27 cellular contexts compared by ENCODE assay signal in genomic region chr15:69592954-69593353, GRCh38.
A peak's percentile ranks its signal among the peaks of the same experiment; 100 is the strongest.
DNase-seq lines count a peak whose midpoint lies in the region; ATAC-seq and TF ChIP-seq lines count a peak whose summit lies in the region.
"Had no signal": no experiment of that assay in that cellular context is flagged by ENCODE, and none has a peak within 500 bp of the region (broad histone marks: within the 10 kb centered on the region; RNA-seq: fewer than 3 reads in every experiment).

No MANE protein-coding gene starts in this region.

- no peak overlapping the region for H3K18ac ChIP-seq in mesendoderm (ENCODE audit: low read length)

- H2AK5ac ChIP-seq in mesendoderm (ENCODE audit: low read length), result no peak overlapping the region

- H3K27me3 ChIP-seq in Panc1 (ENCODE audit: control insufficient read depth, insufficient read depth, low read length) (0 out of 2 replicates have a peak, but pooled peaks cover 2% of the 10 kb centered on the region), mesendoderm (ENCODE audit: insufficient read depth, low read length, poor library complexity) (no peaks in the 10 kb centered on the region)
- H3K27me3 ChIP-seq: breast epithelium, upper lobe of right lung had no signal

- H3K9ac ChIP-seq in mesendoderm (ENCODE audit: low read length), result no peak overlapping the region
- H3K9ac ChIP-seq: KMS-11 had no signal

- no CpG with 5 or more reads among the region's 2 CpGs for WGBS in mesendoderm (ENCODE audit: extremely low coverage, insufficient coverage, low lambda C conversion rate)

- intact Hi-C loops in Panc1 (cut with micrococcal nuclease; ENCODE audit: unreplicated experiment), result loop anchor here (10.0 kb wide), 2 partner anchors 132 to 1668 kb away; no protein-coding TSS in a partner anchor

- DNase-seq in DMS 273 (lab: John Stamatoyannopoulos, UW; ENCODE audit: unreplicated experiment), result peak; percentile 25
- DNase-seq in DMS 273 treated with DMSO at 0.1 percent for 48 hours (lab: John Stamatoyannopoulos, UW), result no peak
- DNase-seq in DMS53 (lab: John Stamatoyannopoulos, UW), result peak; percentile 41
- DNase-seq in Panc1 (ENCODE audit: low read depth, low spot score), result no peak
- peak; percentile 41 for DNase-seq in mesendoderm
- DNase-seq in foreskin fibroblast, result no peak
- no peak for DNase-seq in G401 (ENCODE audit: low spot score)
- DNase-seq: 8988T; activated CD4-positive, alpha-beta T cell treated with anti-CD3 and anti-CD28 coated beads for 48 hours; activated naive CD4-positive, alpha-beta T cell treated with anti-CD3 and anti-CD28 coated beads for 36 hours; activated T-cell treated with anti-CD3 and anti-CD28 coated beads, Interleukin-2, amount 50 U/mL, for 48 hours; AML-193; amniotic stem cell; CD8-positive, alpha-beta memory T cell; cortex of kidney; GOT3; kidney; lower lobe of right lung; MV-4-11; NCI-H1930; stimulated activated CD8-positive, alpha-beta memory T cell treated with anti-CD3 and anti-CD28 coated beads, Interleukin-4, amount 100 ng/mL, for 48 hours; T-helper 2 cell; upper lobe of right lung had no signal

- H3K79me1 ChIP-seq in mesendoderm (ENCODE audit: low read length), result no peaks in the 10 kb centered on the region

- H3K4me3 ChIP-seq in Panc1 (ENCODE audit: low read depth in 2 of 2, low read length in 2 of 2), result no peak overlapping the region
- no peak overlapping the region for H3K4me3 ChIP-seq in mesendoderm (ENCODE audit: low read length)
- H3K4me3 ChIP-seq in foreskin fibroblast (ENCODE audit: low read depth in 1 of 2, low read length in 2 of 2), result no peak overlapping the region
- H3K4me3 ChIP-seq: breast epithelium, lower lobe of right lung, prostate gland, upper lobe of right lung had no signal

- TF ChIP-seq CTCF in Panc1 (IDR thresholded peaks at IDR 0.05) (no peak), foreskin fibroblast (IDR thresholded peaks at IDR 0.05; ENCODE audit: low read depth, low read length) (no peak)

- CTCF ChIA-PET in Panc1 (lab: Charles Lee), result no interaction called here

- no peak overlapping the region for H3K56ac ChIP-seq in mesendoderm (ENCODE audit: low read length)

- in situ Hi-C loops in Panc1 (cut with HindIII; ENCODE audit: low pct_unique_long_range_greater_than_20kb, low sequenced_read_pairs) (no loop called here), G401 (cut with HindIII; ENCODE audit: low sequenced_read_pairs) (no loop called here)

- no TSS peak for BruUV-seq in Panc1 (replicated peaks; lab: Mats Ljungman, UMichigan)

- ATAC-seq in Panc1, result no peak
- no peak for ATAC-seq in GM21717 (IDR thresholded peaks at IDR 0.05; ENCODE audit: unreplicated experiment)
- ATAC-seq: lower lobe of right lung, upper lobe of right lung had no signal

- H3K4me1 ChIP-seq in Panc1 (ENCODE audit: control insufficient read depth, insufficient read depth, low read length), result peaks cover 41% of the 10 kb centered on the region
- no peaks in the 10 kb centered on the region for H3K4me1 ChIP-seq in mesendoderm (ENCODE audit: control insufficient read depth, low read depth, low read length)

- H3K27ac ChIP-seq in Panc1 (ENCODE audit: low read length), result peak overlapping the region; percentile 86; the same call in 1 of the 2 replicates
- H3K27ac ChIP-seq in mesendoderm (ENCODE audit: low read depth, low read length), result no peak overlapping the region
- H3K27ac ChIP-seq: breast epithelium, KMS-11, lower lobe of right lung had no signal

- no peak overlapping the region for H4K5ac ChIP-seq in mesendoderm (ENCODE audit: low read length)

- no peak overlapping the region for H4K8ac ChIP-seq in mesendoderm (ENCODE audit: low read depth, low read length)

- H3K4ac ChIP-seq in mesendoderm (ENCODE audit: low read depth, low read length), result no peak overlapping the region

- POLR2A ChIA-PET in Panc1 (lab: Charles Lee), result no interaction called here

- no peaks in the 10 kb centered on the region for H3K79me2 ChIP-seq in mesendoderm (ENCODE audit: control insufficient read depth, insufficient read depth, low read length)

- H2BK120ac ChIP-seq in mesendoderm (ENCODE audit: low read depth, low read length), result no peak overlapping the region

- no peak overlapping the region for H3K23ac ChIP-seq in mesendoderm (ENCODE audit: low read length)

- no peaks in the 10 kb centered on the region for H3K9me3 ChIP-seq in Panc1 (ENCODE audit: control insufficient read depth, insufficient read depth, low read depth, low read length)
- H3K9me3 ChIP-seq: breast epithelium, lower lobe of right lung, prostate gland, upper lobe of right lung had no signal

- H3K36me3 ChIP-seq in Panc1 (ENCODE audit: control insufficient read depth, insufficient read depth, low read length) (no peaks in the 10 kb centered on the region), mesendoderm (ENCODE audit: control insufficient read depth, insufficient read depth, low read length) (no peaks in the 10 kb centered on the region)
- H3K36me3 ChIP-seq: breast epithelium, lower lobe of right lung, prostate gland, upper lobe of right lung had no signal

- H2BK15ac ChIP-seq in mesendoderm (replicated peaks; ENCODE audit: low read depth), result no peak overlapping the region

- no peak overlapping the region for H2BK5ac ChIP-seq in mesendoderm (ENCODE audit: low read length)

- H3K4me2 ChIP-seq in mesendoderm (ENCODE audit: low read length), result no peak overlapping the region
- H3K4me2 ChIP-seq: KMS-11 had no signal

Comparison
In these comparisons a context has a peak if more than half of its experiments do, and no peak if none do; other contexts are left out.
1. DNase-seq: peak in DMS 273 (single experiment), DMS53 (single experiment) and mesendoderm (single experiment); none in DMS 273 treated with DMSO at 0.1 percent for 48 hours (single experiment), Panc1 (single experiment), foreskin fibroblast (0 of 2) and G401 (single experiment).